Comparison of ENCODE assay signal across 20 cellular contexts in genomic region chr9:127458921-127459320, GRCh38.
"Had no signal": no experiment of that assay in that cellular context is flagged by ENCODE, and none has a peak within 500 bp of the region (broad histone marks: within the 10 kb centered on the region; RNA-seq: fewer than 3 reads in every experiment).

No MANE protein-coding gene starts in this region.

- H3K9me3 ChIP-seq: body of pancreas, colonic mucosa, gastrocnemius medialis, testis, vagina had no signal

- H3K27ac ChIP-seq: body of pancreas, colonic mucosa, gastrocnemius medialis, testis, vagina had no signal

- DNase-seq: activated CD4-positive, alpha-beta T cell treated with anti-CD3 and anti-CD28 coated beads for 36 hours; activated CD4-positive, CD25-positive, alpha-beta regulatory T cell; activated CD8-positive, alpha-beta memory T cell treated with anti-CD3 and anti-CD28 coated beads, Interleukin-2, amount 10 ng/mL, durations not matched to agents 7 days and 5 days; activated CD8-positive, alpha-beta T cell treated with anti-CD3 and anti-CD28 coated beads, Interleukin-2, amount 10 ng/mL, durations not matched to agents 7 days and 5 days; activated naive CD4-positive, alpha-beta T cell; activated T-cell treated with anti-CD3 and anti-CD28 coated beads, Interleukin-2, amount 50 U/mL, for 48 hours; cerebellar nuclear complex; colonic mucosa; effector memory CD4-positive, alpha-beta T cell; gastrocnemius medialis; glutamatergic neuron; hippocampal formation; left colon; retina; stimulated activated CD4-positive, alpha-beta T cell treated with anti-CD3 and anti-CD28 coated beads, Interleukin-2, amount 100 ng/mL, for 48 hours; stimulated activated naive CD4-positive, alpha-beta T cell treated with Interleukin-2 at 50 U/mL for 16 hours; testis had no signal

- H3K4me3 ChIP-seq: body of pancreas, colonic mucosa, gastrocnemius medialis, testis, vagina had no signal

- ATAC-seq: activated CD4-positive, alpha-beta T cell treated with anti-CD3 and anti-CD28 coated beads for 36 hours; activated CD8-positive, alpha-beta memory T cell treated with anti-CD3 and anti-CD28 coated beads, Interleukin-2, amount 10 ng/mL, durations not matched to agents 7 days and 5 days; activated CD8-positive, alpha-beta T cell treated with anti-CD3 and anti-CD28 coated beads, Interleukin-2, amount 10 ng/mL, durations not matched to agents 7 days and 5 days; activated naive CD4-positive, alpha-beta T cell treated with anti-CD3 and anti-CD28 coated beads, Interleukin-2, amount 50 U/mL, for 72 hours; body of pancreas; gastrocnemius medialis; left colon had no signal

- H3K4me1 ChIP-seq: body of pancreas, colonic mucosa, testis, vagina had no signal

- H3K27me3 ChIP-seq: body of pancreas, colonic mucosa, gastrocnemius medialis, testis, vagina had no signal
